In genomic region chr12:113666223-113666622, GRCh38 we compare ENCODE assay signal across 18 cellular contexts.
DNase-seq lines count a peak whose midpoint lies in the region; ATAC-seq and TF ChIP-seq lines count a peak whose summit lies in the region.
"Had no signal": no experiment of that assay in that cellular context is flagged by ENCODE, and none has a peak within 500 bp of the region (broad histone marks: within the 10 kb centered on the region; RNA-seq: fewer than 3 reads in every experiment).

No MANE protein-coding gene starts in this region.

- dilution Hi-C loops in mammary epithelial cell (cut with HindIII; ENCODE audit: low sequenced_read_pairs): no loop called here

- intact Hi-C loops in MCF 10A (cut with micrococcal nuclease): no loop called here
- intact Hi-C loops in mammary epithelial cell (cut with micrococcal nuclease): no loop called here

- H3K9me3 Mint-ChIP-seq in MCF 10A (ENCODE audit: unreplicated experiment): no peaks in the 10 kb centered on the region
- no peaks in the 10 kb centered on the region for H3K9me3 Mint-ChIP-seq in WTC11
- peaks cover 2% of the 10 kb centered on the region for H3K9me3 Mint-ChIP-seq in neural progenitor cell
- H3K9me3 Mint-ChIP-seq: CD4-positive, alpha-beta T cell; CD8-positive, alpha-beta T cell had no signal

- H3K36me3 Mint-ChIP-seq in MCF 10A (ENCODE audit: insufficient read depth, unreplicated experiment) (no peaks in the 10 kb centered on the region), WTC11 (no peaks in the 10 kb centered on the region), neural progenitor cell (no peaks in the 10 kb centered on the region)
- H3K36me3 Mint-ChIP-seq: CD8-positive, alpha-beta T cell had no signal

- H3K79me2 ChIP-seq in mammary epithelial cell (ENCODE audit: insufficient read depth, low read length) (no peaks in the 10 kb centered on the region), neural progenitor cell (ENCODE audit: low read depth) (no peaks in the 10 kb centered on the region)

- no peak overlapping the region for H3K9ac ChIP-seq in mammary epithelial cell (ENCODE audit: insufficient read depth, low read length)
- H3K9ac ChIP-seq in neural progenitor cell: no peak overlapping the region
- H3K9ac ChIP-seq: BLaER1 treated with 17β-estradiol and CSF1 and Interleukin-3, amounts not matched to agents 10 nM and 100 nM had no signal

- H3K36me3 ChIP-seq in mammary epithelial cell (ENCODE audit: insufficient read depth, low read length): no peaks in the 10 kb centered on the region
- no peaks in the 10 kb centered on the region for H3K36me3 ChIP-seq in neural progenitor cell
- H3K36me3 ChIP-seq: BLaER1 treated with 17β-estradiol and CSF1 and Interleukin-3, amounts not matched to agents 10 nM and 100 nM had no signal

- 74% methylated on average over 5 of the region's 6 CpGs for WGBS in mammary epithelial cell (ENCODE audit: low coverage, missing lambda C conversion rate)

- BruUV-seq in MCF 10A (replicated peaks; lab: Mats Ljungman, UMichigan) (no TSS peak), mammary epithelial cell (replicated peaks; lab: Mats Ljungman, UMichigan) (no TSS peak)

- no peak overlapping the region for H3K27ac ChIP-seq in mammary epithelial cell (ENCODE audit: insufficient read depth, low read depth, low read length)
- H3K27ac ChIP-seq in neural progenitor cell: peak overlapping the region; percentile 80
- H3K27ac ChIP-seq: 22Rv1; A549; BLaER1 treated with 17β-estradiol and CSF1 and Interleukin-3, amounts not matched to agents 10 nM and 100 nM; C4-2B had no signal

- H3K27me3 Mint-ChIP-seq in MCF 10A (ENCODE audit: insufficient read depth, unreplicated experiment): peaks cover 24% of the 10 kb centered on the region
- H3K27me3 Mint-ChIP-seq in WTC11 (ENCODE audit: low read depth): no peaks in the 10 kb centered on the region
- peaks cover 23% of the 10 kb centered on the region for H3K27me3 Mint-ChIP-seq in neural progenitor cell (ENCODE audit: insufficient read depth, low read depth)

- no peak overlapping the region for H2AFZ ChIP-seq in mammary epithelial cell (ENCODE audit: low read depth, low read length)
- no peak overlapping the region for H2AFZ ChIP-seq in neural progenitor cell (replicated peaks)

- H3K27me3 ChIP-seq in mammary epithelial cell (ENCODE audit: insufficient read depth, low read length) (peaks cover 2% of the 10 kb centered on the region), neural progenitor cell (no peaks in the 10 kb centered on the region)

- DNase-seq in MCF 10A (ENCODE audit: unreplicated experiment) (no peak), mammary epithelial cell (no peak), WTC11 (ENCODE audit: low spot score) (no peak), neural progenitor cell (ENCODE audit: low spot score) (no peak), SKM-1 treated with dmso at 0.1 percent for 144 hours (lab: John Stamatoyannopoulos, UW; ENCODE audit: unreplicated experiment) (no peak)
- DNase-seq: AML-193; Caco-2; Calu3; CD4-positive, alpha-beta T cell; CD8-positive, alpha-beta T cell; DMS79 treated with DMSO at 0.1 percent for 48 hours; GF-D8 had no signal

- no peak for TF ChIP-seq CTCF in MCF 10A (IDR thresholded peaks at IDR 0.05; ENCODE audit: unreplicated experiment)
- TF ChIP-seq CTCF in mammary epithelial cell (conservative IDR thresholded peaks at IDR 0.05 in 1 of 2, IDR thresholded peaks at IDR 0.05 in 1 of 2; ENCODE audit: extremely low read depth in 1 of 2, insufficient read depth in 1 of 2, low read depth in 1 of 2, low read length in 2 of 2): no peak
- no peak for TF ChIP-seq CTCF in WTC11 (IDR thresholded peaks at IDR 0.05)
- no peak for TF ChIP-seq CTCF in neural progenitor cell (IDR thresholded peaks at IDR 0.05)

- H3K4me3 Mint-ChIP-seq in MCF 10A (ENCODE audit: unreplicated experiment) (no peak overlapping the region), WTC11 (no peak overlapping the region), neural progenitor cell (peak overlapping the region; percentile 48)
- H3K4me3 Mint-ChIP-seq: B cell; CD4-positive, alpha-beta T cell; CD8-positive, alpha-beta T cell had no signal

- H3K4me2 ChIP-seq in mammary epithelial cell (ENCODE audit: insufficient read depth, low read depth, low read length) (no peak overlapping the region), neural progenitor cell (no peak overlapping the region)
- H3K4me2 ChIP-seq: A549; BLaER1 treated with 17β-estradiol and CSF1 and Interleukin-3, amounts not matched to agents 10 nM and 100 nM had no signal

- POLR2A ChIA-PET in MCF 10A (lab: Yijun Ruan, JAX) (no interaction called here), WTC11 (lab: Charles Lee) (no interaction called here)

- H3K27ac Mint-ChIP-seq in MCF 10A (ENCODE audit: low read depth, unreplicated experiment): peak overlapping the region; percentile 37
- H3K27ac Mint-ChIP-seq in WTC11: no peak overlapping the region
- H3K27ac Mint-ChIP-seq in neural progenitor cell: peak overlapping the region; percentile 88
- H3K27ac Mint-ChIP-seq: B cell; CD4-positive, alpha-beta T cell; CD8-positive, alpha-beta T cell had no signal

- H3K4me1 ChIP-seq in mammary epithelial cell (ENCODE audit: insufficient read depth, low read length) (no peaks in the 10 kb centered on the region), neural progenitor cell (peaks cover 83% of the 10 kb centered on the region)
- H3K4me1 ChIP-seq: A549; BLaER1 treated with 17β-estradiol and CSF1 and Interleukin-3, amounts not matched to agents 10 nM and 100 nM; Caco-2 had no signal

- H3K4me3 ChIP-seq in mammary epithelial cell (replicated peaks in 1 of 3; ENCODE audit: insufficient read depth in 1 of 3, low read depth in 2 of 3, low read length in 3 of 3): no peak overlapping the region
- H3K4me3 ChIP-seq in neural progenitor cell: no peak overlapping the region
- H3K4me3 ChIP-seq: A549; BLaER1 treated with 17β-estradiol and CSF1 and Interleukin-3, amounts not matched to agents 10 nM and 100 nM had no signal

- H3K4me1 Mint-ChIP-seq in MCF 10A (ENCODE audit: insufficient read depth, unreplicated experiment) (no peaks in the 10 kb centered on the region), WTC11 (peaks cover 22% of the 10 kb centered on the region), neural progenitor cell (peaks cover 84% of the 10 kb centered on the region)
- H3K4me1 Mint-ChIP-seq: B cell had no signal

- CTCF ChIA-PET in MCF 10A (lab: Yijun Ruan, JAX) (interaction anchor here (0.9 kb wide), 1 partner anchor 11 kb away, joined by 4 read pairs; no protein-coding TSS in a partner anchor), mammary epithelial cell (lab: Charles Lee; ENCODE audit: low non-redundant PET) (no interaction called here), WTC11 (lab: Charles Lee) (interaction anchor here (0.6 kb wide), 1 partner anchor 73 kb away, joined by 3 read pairs; no protein-coding TSS in a partner anchor)

- H3K9me3 ChIP-seq in mammary epithelial cell (replicated peaks; ENCODE audit: insufficient read depth, low read length) (no peaks in the 10 kb centered on the region), neural progenitor cell (ENCODE audit: low read depth) (no peaks in the 10 kb centered on the region)
- H3K9me3 ChIP-seq: A549; BLaER1 treated with 17β-estradiol and CSF1 and Interleukin-3, amounts not matched to agents 10 nM and 100 nM; Caco-2 had no signal

- H4K20me1 ChIP-seq in mammary epithelial cell (ENCODE audit: insufficient read depth, low read length) (no peaks in the 10 kb centered on the region), neural progenitor cell (ENCODE audit: low read depth) (no peaks in the 10 kb centered on the region)
- H4K20me1 ChIP-seq: BLaER1 treated with 17β-estradiol and CSF1 and Interleukin-3, amounts not matched to agents 10 nM and 100 nM had no signal

- ATAC-seq in WTC11 (no peak), GM21786 (IDR thresholded peaks at IDR 0.05; ENCODE audit: unreplicated experiment) (no peak)
- ATAC-seq: A549; CD8-positive, alpha-beta T cell had no signal

- in situ Hi-C loops in mammary epithelial cell (cut with MboI; ENCODE audit: low sequenced_read_pairs in 2 of 2): no loop called here

- peaks cover 93% of the 10 kb centered on the region for H3F3A ChIP-seq in neural progenitor cell (ENCODE audit: low read depth)

TF ChIP-seq in WTC11, 78 proteins besides CTCF, POLR2A, EP300 and RAD21:
- TF ChIP-seq RELA (CRISPR knock-in tag; IDR thresholded peaks at IDR 0.05; ENCODE audit: borderline replicate concordance) (no peak), ZNF263 (CRISPR knock-in tag; IDR thresholded peaks at IDR 0.05; ENCODE audit: low read depth) (peak; percentile 91)
